In the genomic region with DNA sequence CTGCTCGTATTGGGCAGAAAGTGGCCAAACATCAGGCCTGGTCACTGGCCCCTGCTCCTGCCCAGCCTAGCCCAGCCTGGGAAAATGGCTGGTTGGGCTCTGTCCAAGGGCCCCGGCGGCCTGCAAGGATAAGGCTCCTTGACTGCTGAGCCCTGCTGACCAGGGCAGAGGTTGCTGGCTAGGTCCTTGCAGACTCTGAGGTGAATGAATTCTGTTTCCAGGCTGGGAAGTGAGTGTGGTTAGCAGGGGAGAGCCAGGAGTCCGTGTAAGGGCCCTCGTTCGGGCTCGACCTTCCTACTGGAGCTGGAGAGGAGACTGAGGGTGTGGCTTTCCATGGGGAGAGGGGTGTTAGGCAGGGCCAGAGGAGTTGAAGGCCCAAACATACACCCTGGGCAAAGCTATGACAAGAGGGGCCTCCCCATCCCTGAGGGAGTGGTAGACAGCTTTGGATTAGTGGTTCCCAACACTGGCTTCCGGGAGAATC, we compare ENCODE assay signal across 1 cellular context.
TF ChIP-seq lines count a peak whose summit lies in the region.

No MANE protein-coding gene starts in this region.

TF ChIP-seq in HepG2, 621 proteins besides CTCF, POLR2A, EP300 and RAD21 (continued from another document and continues in another):
- TF ChIP-seq, protein P1, sequence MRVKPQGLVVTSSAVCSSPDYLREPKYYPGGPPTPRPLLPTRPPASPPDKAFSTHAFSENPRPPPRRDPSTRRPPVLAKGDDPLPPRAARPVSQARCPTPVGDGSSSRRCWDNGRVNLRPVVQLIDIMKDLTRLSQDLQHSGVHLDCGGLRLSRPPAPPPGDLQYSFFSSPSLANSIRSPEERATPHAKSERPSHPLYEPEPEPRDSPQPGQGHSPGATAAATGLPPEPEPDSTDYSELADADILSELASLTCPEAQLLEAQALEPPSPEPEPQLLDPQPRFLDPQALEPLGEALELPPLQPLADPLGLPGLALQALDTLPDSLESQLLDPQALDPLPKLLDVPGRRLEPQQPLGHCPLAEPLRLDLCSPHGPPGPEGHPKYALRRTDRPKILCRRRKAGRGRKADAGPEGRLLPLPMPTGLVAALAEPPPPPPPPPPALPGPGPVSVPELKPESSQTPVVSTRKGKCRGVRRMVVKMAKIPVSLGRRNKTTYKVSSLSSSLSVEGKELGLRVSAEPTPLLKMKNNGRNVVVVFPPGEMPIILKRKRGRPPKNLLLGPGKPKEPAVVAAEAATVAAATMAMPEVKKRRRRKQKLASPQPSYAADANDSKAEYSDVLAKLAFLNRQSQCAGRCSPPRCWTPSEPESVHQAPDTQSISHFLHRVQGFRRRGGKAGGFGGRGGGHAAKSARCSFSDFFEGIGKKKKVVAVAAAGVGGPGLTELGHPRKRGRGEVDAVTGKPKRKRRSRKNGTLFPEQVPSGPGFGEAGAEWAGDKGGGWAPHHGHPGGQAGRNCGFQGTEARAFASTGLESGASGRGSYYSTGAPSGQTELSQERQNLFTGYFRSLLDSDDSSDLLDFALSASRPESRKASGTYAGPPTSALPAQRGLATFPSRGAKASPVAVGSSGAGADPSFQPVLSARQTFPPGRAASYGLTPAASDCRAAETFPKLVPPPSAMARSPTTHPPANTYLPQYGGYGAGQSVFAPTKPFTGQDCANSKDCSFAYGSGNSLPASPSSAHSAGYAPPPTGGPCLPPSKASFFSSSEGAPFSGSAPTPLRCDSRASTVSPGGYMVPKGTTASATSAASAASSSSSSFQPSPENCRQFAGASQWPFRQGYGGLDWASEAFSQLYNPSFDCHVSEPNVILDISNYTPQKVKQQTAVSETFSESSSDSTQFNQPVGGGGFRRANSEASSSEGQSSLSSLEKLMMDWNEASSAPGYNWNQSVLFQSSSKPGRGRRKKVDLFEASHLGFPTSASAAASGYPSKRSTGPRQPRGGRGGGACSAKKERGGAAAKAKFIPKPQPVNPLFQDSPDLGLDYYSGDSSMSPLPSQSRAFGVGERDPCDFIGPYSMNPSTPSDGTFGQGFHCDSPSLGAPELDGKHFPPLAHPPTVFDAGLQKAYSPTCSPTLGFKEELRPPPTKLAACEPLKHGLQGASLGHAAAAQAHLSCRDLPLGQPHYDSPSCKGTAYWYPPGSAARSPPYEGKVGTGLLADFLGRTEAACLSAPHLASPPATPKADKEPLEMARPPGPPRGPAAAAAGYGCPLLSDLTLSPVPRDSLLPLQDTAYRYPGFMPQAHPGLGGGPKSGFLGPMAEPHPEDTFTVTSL (CRISPR knock-in tag; IDR thresholded peaks at IDR 0.05; ENCODE audit: borderline replicate concordance), result no peak
- TF ChIP-seq MTA1 (CRISPR knock-in tag; IDR thresholded peaks at IDR 0.05; ENCODE audit: borderline replicate concordance) (peak; percentile 81; the same call in 1 of the 2 replicates), NFE2 (CRISPR knock-in tag; IDR thresholded peaks at IDR 0.05) (no peak), PHF20 (CRISPR knock-in tag; IDR thresholded peaks at IDR 0.05) (no peak), ZNF703 (CRISPR knock-in tag; IDR thresholded peaks at IDR 0.05; ENCODE audit: borderline replicate concordance) (no peak), CEBPB (IDR thresholded peaks at IDR 0.05; ENCODE audit: borderline replicate concordance, low read depth, low read length) (no peak), KLF11 (CRISPR knock-in tag; IDR thresholded peaks at IDR 0.05) (no peak), PCBP1 (IDR thresholded peaks at IDR 0.05; ENCODE audit: borderline replicate concordance, low read depth, low read length) (no peak), RCOR2 (CRISPR knock-in tag; IDR thresholded peaks at IDR 0.05) (no peak), ZNF878 (CRISPR knock-in tag; IDR thresholded peaks at IDR 0.05) (no peak), SNRNP70 (IDR thresholded peaks at IDR 0.05; ENCODE audit: low read depth, low read length) (no peak), TAF15 (IDR thresholded peaks at IDR 0.05; ENCODE audit: low read depth, low read length, poor library complexity, severe bottlenecking) (no peak), RBFOX2 (IDR thresholded peaks at IDR 0.05; ENCODE audit: low read depth, low read length) (no peak), EEA1 (CRISPR knock-in tag; IDR thresholded peaks at IDR 0.05; ENCODE audit: borderline replicate concordance) (no peak), SOX13 (IDR thresholded peaks at IDR 0.05) (no peak), SOX13 (CRISPR knock-in tag; conservative IDR thresholded peaks at IDR 0.05 in 1 of 2, IDR thresholded peaks at IDR 0.05 in 1 of 2) (peak in 1 of 2 experiments; percentile 37; a peak in 1 of 4 replicates), HNF4G (IDR thresholded peaks at IDR 0.05; ENCODE audit: borderline replicate concordance, low read depth, low read length) (peak; percentile 37; the same call in 1 of the 2 replicates), HNF4G (CRISPR knock-in tag; IDR thresholded peaks at IDR 0.05; ENCODE audit: borderline replicate concordance, low read depth) (no peak), NFKB2 (CRISPR knock-in tag; IDR thresholded peaks at IDR 0.05; ENCODE audit: borderline replicate concordance) (peak; percentile 74; the same call in 1 of the 2 replicates), TOPORS (CRISPR knock-in tag; IDR thresholded peaks at IDR 0.05) (no peak), ZBTB21 (CRISPR knock-in tag; IDR thresholded peaks at IDR 0.05) (no peak), KDM4B (CRISPR knock-in tag; IDR thresholded peaks at IDR 0.05) (no peak)
- TF ChIP-seq, protein P2, sequence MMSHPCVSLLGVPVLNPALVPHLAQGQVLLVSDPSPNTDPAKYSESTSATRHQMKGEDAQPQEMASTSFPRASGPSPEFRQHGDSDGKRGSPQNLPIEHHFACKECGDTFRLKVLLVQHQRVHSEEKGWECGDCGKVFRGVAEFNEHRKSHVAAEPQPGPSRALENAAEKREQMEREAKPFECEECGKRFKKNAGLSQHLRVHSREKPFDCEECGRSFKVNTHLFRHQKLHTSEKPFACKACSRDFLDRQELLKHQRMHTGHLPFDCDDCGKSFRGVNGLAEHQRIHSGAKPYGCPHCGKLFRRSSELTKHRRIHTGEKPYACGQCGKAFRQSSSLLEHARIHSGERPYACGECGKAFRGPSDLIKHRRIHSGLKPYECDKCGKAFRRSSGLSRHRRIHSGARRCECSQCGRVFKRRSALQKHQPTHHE (CRISPR knock-in tag; IDR thresholded peaks at IDR 0.05; ENCODE audit: borderline replicate concordance), result no peak
- TF ChIP-seq, protein P3, sequence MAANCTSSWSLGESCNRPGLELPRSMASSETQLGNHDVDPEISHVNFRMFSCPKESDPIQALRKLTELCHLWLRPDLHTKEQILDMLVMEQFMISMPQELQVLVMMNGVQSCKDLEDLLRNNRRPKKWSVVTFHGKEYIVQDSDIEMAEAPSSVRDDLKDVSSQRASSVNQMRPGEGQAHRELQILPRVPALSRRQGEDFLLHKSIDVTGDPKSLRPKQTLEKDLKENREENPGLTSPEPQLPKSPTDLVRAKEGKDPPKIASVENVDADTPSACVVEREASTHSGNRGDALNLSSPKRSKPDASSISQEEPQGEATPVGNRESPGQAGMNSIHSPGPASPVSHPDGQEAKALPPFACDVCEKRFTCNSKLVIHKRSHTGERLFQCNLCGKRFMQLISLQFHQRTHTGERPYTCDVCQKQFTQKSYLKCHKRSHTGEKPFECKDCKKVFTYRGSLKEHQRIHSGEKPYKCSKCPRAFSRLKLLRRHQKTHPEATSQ (CRISPR knock-in tag; IDR thresholded peaks at IDR 0.05; ENCODE audit: borderline replicate concordance), result no peak
- TF ChIP-seq, protein P4, sequence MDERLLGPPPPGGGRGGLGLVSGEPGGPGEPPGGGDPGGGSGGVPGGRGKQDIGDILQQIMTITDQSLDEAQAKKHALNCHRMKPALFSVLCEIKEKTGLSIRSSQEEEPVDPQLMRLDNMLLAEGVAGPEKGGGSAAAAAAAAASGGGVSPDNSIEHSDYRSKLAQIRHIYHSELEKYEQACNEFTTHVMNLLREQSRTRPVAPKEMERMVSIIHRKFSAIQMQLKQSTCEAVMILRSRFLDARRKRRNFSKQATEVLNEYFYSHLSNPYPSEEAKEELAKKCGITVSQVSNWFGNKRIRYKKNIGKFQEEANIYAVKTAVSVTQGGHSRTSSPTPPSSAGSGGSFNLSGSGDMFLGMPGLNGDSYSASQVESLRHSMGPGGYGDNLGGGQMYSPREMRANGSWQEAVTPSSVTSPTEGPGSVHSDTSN (CRISPR knock-in tag; IDR thresholded peaks at IDR 0.05), result no peak
- TF ChIP-seq, protein P5, sequence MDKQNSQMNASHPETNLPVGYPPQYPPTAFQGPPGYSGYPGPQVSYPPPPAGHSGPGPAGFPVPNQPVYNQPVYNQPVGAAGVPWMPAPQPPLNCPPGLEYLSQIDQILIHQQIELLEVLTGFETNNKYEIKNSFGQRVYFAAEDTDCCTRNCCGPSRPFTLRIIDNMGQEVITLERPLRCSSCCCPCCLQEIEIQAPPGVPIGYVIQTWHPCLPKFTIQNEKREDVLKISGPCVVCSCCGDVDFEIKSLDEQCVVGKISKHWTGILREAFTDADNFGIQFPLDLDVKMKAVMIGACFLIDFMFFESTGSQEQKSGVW (CRISPR knock-in tag; IDR thresholded peaks at IDR 0.05; ENCODE audit: borderline replicate concordance), result no peak
- TF ChIP-seq, protein P6, sequence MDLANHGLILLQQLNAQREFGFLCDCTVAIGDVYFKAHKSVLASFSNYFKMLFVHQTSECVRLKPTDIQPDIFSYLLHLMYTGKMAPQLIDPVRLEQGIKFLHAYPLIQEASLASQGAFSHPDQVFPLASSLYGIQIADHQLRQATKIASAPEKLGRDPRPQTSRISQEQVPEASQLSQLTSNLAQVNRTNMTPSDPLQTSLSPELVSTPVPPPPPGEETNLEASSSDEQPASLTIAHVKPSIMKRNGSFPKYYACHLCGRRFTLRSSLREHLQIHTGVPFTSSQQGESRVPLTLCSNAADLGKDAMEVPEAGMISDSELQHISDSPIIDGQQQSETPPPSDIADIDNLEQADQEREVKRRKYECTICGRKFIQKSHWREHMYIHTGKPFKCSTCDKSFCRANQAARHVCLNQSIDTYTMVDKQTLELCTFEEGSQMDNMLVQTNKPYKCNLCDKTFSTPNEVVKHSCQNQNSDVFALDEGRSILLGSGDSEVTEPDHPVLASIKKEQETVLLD (CRISPR knock-in tag; IDR thresholded peaks at IDR 0.05; ENCODE audit: low read depth), result no peak
- TF ChIP-seq, protein P7, sequence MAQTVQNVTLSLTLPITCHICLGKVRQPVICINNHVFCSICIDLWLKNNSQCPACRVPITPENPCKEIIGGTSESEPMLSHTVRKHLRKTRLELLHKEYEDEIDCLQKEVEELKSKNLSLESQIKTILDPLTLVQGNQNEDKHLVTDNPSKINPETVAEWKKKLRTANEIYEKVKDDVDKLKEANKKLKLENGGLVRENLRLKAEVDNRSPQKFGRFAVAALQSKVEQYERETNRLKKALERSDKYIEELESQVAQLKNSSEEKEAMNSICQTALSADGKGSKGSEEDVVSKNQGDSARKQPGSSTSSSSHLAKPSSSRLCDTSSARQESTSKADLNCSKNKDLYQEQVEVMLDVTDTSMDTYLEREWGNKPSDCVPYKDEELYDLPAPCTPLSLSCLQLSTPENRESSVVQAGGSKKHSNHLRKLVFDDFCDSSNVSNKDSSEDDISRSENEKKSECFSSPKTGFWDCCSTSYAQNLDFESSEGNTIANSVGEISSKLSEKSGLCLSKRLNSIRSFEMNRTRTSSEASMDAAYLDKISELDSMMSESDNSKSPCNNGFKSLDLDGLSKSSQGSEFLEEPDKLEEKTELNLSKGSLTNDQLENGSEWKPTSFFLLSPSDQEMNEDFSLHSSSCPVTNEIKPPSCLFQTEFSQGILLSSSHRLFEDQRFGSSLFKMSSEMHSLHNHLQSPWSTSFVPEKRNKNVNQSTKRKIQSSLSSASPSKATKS (CRISPR knock-in tag; IDR thresholded peaks at IDR 0.05), result no peak
- TF ChIP-seq, protein P8, sequence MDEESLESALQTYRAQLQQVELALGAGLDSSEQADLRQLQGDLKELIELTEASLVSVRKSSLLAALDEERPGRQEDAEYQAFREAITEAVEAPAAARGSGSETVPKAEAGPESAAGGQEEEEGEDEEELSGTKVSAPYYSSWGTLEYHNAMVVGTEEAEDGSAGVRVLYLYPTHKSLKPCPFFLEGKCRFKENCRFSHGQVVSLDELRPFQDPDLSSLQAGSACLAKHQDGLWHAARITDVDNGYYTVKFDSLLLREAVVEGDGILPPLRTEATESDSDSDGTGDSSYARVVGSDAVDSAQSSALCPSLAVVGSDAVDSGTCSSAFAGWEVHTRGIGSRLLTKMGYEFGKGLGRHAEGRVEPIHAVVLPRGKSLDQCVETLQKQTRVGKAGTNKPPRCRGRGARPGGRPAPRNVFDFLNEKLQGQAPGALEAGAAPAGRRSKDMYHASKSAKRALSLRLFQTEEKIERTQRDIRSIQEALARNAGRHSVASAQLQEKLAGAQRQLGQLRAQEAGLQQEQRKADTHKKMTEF (CRISPR knock-in tag; IDR thresholded peaks at IDR 0.05), result peak; percentile 40; the same call in 1 of the 2 replicates
- TF ChIP-seq, protein P9, sequence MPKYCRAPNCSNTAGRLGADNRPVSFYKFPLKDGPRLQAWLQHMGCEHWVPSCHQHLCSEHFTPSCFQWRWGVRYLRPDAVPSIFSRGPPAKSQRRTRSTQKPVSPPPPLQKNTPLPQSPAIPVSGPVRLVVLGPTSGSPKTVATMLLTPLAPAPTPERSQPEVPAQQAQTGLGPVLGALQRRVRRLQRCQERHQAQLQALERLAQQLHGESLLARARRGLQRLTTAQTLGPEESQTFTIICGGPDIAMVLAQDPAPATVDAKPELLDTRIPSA (CRISPR knock-in tag; IDR thresholded peaks at IDR 0.05; ENCODE audit: borderline replicate concordance), result no peak
- TF ChIP-seq, protein P10, sequence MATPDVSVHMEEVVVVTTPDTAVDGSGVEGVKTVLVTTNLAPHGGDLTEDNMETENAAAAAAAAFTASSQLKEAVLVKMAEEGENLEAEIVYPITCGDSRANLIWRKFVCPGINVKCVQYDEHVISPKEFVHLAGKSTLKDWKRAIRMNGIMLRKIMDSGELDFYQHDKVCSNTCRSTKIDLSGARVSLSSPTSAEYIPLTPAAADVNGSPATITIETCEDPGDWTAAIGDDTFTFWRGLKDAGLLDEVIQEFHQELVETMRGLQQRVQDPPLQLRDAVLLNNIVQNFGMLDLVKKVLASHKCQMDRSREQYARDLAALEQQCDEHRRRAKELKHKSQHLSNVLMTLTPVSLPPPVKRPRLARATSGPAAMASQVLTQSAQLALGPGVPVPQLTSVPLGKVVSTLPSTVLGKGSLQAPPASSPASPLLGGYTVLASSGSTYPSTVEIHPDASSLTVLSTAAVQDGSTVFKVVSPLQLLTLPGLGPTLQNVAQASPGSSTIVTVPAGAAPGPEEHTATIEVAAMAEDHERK (CRISPR knock-in tag; IDR thresholded peaks at IDR 0.05; ENCODE audit: low read depth), result no peak
- TF ChIP-seq, protein P11, sequence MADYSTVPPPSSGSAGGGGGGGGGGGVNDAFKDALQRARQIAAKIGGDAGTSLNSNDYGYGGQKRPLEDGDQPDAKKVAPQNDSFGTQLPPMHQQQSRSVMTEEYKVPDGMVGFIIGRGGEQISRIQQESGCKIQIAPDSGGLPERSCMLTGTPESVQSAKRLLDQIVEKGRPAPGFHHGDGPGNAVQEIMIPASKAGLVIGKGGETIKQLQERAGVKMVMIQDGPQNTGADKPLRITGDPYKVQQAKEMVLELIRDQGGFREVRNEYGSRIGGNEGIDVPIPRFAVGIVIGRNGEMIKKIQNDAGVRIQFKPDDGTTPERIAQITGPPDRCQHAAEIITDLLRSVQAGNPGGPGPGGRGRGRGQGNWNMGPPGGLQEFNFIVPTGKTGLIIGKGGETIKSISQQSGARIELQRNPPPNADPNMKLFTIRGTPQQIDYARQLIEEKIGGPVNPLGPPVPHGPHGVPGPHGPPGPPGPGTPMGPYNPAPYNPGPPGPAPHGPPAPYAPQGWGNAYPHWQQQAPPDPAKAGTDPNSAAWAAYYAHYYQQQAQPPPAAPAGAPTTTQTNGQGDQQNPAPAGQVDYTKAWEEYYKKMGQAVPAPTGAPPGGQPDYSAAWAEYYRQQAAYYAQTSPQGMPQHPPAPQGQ (CRISPR knock-in tag; IDR thresholded peaks at IDR 0.05; ENCODE audit: borderline replicate concordance), result no peak
